26 cellular contexts compared by ENCODE assay signal in the genomic region with DNA sequence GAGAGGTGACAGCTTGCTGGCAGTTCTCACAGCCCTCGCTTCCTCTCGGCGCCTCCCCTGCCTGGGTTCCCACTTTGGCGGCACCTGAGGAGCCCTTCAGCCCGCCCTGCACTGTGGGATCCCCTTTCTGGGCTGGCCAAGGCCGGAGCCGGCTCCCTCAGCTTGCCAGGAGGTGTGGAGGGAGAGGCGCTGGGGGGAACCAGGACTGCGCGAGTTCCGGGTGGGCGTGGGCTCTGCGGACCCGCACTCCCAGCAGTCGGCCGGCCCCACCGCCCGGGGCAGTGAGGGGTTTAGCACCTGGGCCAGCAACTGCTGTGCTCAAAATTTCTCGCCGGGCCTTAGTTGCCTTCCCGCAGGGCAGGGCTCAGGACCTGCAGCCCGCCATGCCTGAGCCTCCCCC. TPM values are rescaled to one million over a fixed set of nuclear protein-coding genes. Genes with fewer than 3 reads are reported as not detected.
DNase-seq lines count a peak whose midpoint lies in the region; ATAC-seq, FAIRE-seq and TF ChIP-seq lines count a peak whose summit lies in the region.
"Had no signal": no experiment of that assay in that cellular context is flagged by ENCODE, and none has a peak within 500 bp of the region (broad histone marks: within the 10 kb centered on the region; RNA-seq: fewer than 3 reads in every experiment).

No MANE protein-coding gene starts in this region.

- 2% methylated on average over 11 of the region's 22 CpGs for WGBS in K562 (ENCODE audit: insufficient coverage, low coverage, missing lambda C conversion rate)

- no peaks in the 10 kb centered on the region for H3K9me1 ChIP-seq in K562 (ENCODE audit: control insufficient read depth, insufficient read depth, low read length)

- no peak overlapping the region for H3K4me3 Mint-ChIP-seq in stimulated activated memory B cell treated with anti-CD40 and anti-IgM and Interleukin-4, amounts not matched to agents 10 μg/mL and 1 μg/mL and 100 μg/mL, for 72 hours
- H3K4me3 Mint-ChIP-seq: CD4-positive, CD25-positive, alpha-beta regulatory T cell; CD8-positive, alpha-beta memory T cell had no signal

- peaks cover 0 to 5% of the 10 kb centered on the region in 2 experiments; a peak in 1 of 5 replicates for H3K4me1 ChIP-seq in K562 (replicated peaks in 1 of 2; ENCODE audit: control insufficient read depth in 2 of 2, insufficient read depth in 2 of 2, low read length in 2 of 2)
- H3K4me1 ChIP-seq: BE2C had no signal

- H3K27ac ChIP-seq in K562 (ENCODE audit: extremely low read depth, low read depth, low read length), result no peak overlapping the region
- H3K27ac ChIP-seq: 22Rv1, BLaER1 had no signal

- intact Hi-C loops in K562 (cut with micrococcal nuclease), result no loop called here

- TF ChIP-seq CTCF in K562 (IDR thresholded peaks at IDR 0.05 in 2 of 3, conservative IDR thresholded peaks at IDR 0.05 in 1 of 3; ENCODE audit: insufficient read depth in 2 of 3, low read depth in 1 of 3, low read length in 3 of 3), result no peak

- TF ChIP-seq POLR2A in K562 (conservative IDR thresholded peaks at IDR 0.05), result no peak

- H4K20me1 ChIP-seq in K562 (replicated peaks; ENCODE audit: control insufficient read depth, insufficient read depth, low read length), result no peaks in the 10 kb centered on the region
- H4K20me1 ChIP-seq: BLaER1 had no signal

- H3K4me2 ChIP-seq in K562 (ENCODE audit: insufficient read depth, low read length), result no peak overlapping the region
- H3K4me2 ChIP-seq: BLaER1 had no signal

- H3K79me2 ChIP-seq in K562 (ENCODE audit: control insufficient read depth, insufficient read depth, low read length), result no peaks in the 10 kb centered on the region

- TF ChIP-seq RAD21 in K562 (CRISPR knock-in tag; conservative IDR thresholded peaks at IDR 0.05 in 1 of 2, IDR thresholded peaks at IDR 0.05 in 1 of 2), result no peak

- H3K36me3 Mint-ChIP-seq in stimulated activated memory B cell treated with anti-CD40 and anti-IgM and Interleukin-4, amounts not matched to agents 10 μg/mL and 1 μg/mL and 100 μg/mL, for 72 hours, result no peaks in the 10 kb centered on the region
- H3K36me3 Mint-ChIP-seq: CD4-positive, alpha-beta memory T cell; CD4-positive, CD25-positive, alpha-beta regulatory T cell; CD8-positive, alpha-beta memory T cell had no signal

- peaks cover 0 to 5% of the 10 kb centered on the region in 2 experiments; a peak in 2 of 5 replicates for H3K27me3 ChIP-seq in K562 (ENCODE audit: control insufficient read depth in 2 of 2, insufficient read depth in 2 of 2, low read length in 2 of 2)
- H3K27me3 ChIP-seq: BE2C, BLaER1 had no signal

- H3K4me1 Mint-ChIP-seq in stimulated activated memory B cell treated with anti-CD40 and anti-IgM and Interleukin-4, amounts not matched to agents 10 μg/mL and 1 μg/mL and 100 μg/mL, for 72 hours, result no peaks in the 10 kb centered on the region

- CTCF ChIA-PET in K562 (lab: Yijun Ruan, JAX; ENCODE audit: low intra/inter-chr PET ratio), result no interaction called here

- H3K4me3 ChIP-seq in K562, result no peak overlapping the region
- H3K4me3 ChIP-seq: BLaER1, GM12878 had no signal

- FAIRE-seq in K562 (lab: Jason Lieb, UNC), result no peak
- FAIRE-seq: A204.1, GM12878, GM12892 had no signal

- DNase-seq in activated gamma-delta T cell (lab: John Stamatoyannopoulos, UW) (peak; percentile 12), activated gamma-delta T cell treated with Interleukin-2 at 50 U/mL for 16 hours (no peak), K562 (ENCODE audit: extremely low read depth in 1 of 4, low spot score in 3 of 4) (no peak)
- no peak for DNase-seq in stimulated activated CD4-positive, alpha-beta T cell treated with anti-CD3 and anti-CD28 coated beads, Interleukin-4, amount 100 ng/mL, for 4 hours
- DNase-seq: ACHN; BE2C; C1 segment of cervical spinal cord; CD4-positive, alpha-beta memory T cell; CD4-positive, CD25-positive, alpha-beta regulatory T cell; COR-L47; DMS 273 treated with DMSO at 0.1 percent for 48 hours; DMS153; DMS53; DMS79; DND-41; EL; GDM1 had no signal

- POLR2A ChIA-PET in K562 (lab: Yijun Ruan, JAX), result no interaction called here

- ATAC-seq in K562 (peak; percentile 27; the same call in 2 of the 3 replicates), GM18498 (IDR thresholded peaks at IDR 0.05; ENCODE audit: unreplicated experiment) (no peak)
- peak; percentile 34 for ATAC-seq in stimulated activated memory B cell treated with anti-CD40 and anti-IgM and Interleukin-4, amounts not matched to agents 10 μg/mL and 1 μg/mL and 100 μg/mL, for 72 hours
- ATAC-seq: GM12878 had no signal

- BruUV-seq in K562 (replicated peaks; lab: Mats Ljungman, UMichigan), result no TSS peak

- no peaks in the 10 kb centered on the region for H3K9me3 ChIP-seq in K562 (replicated peaks; ENCODE audit: control insufficient read depth, insufficient read depth, low read depth, low read length)
- H3K9me3 ChIP-seq: BE2C had no signal

- no peak overlapping the region for H3K27ac Mint-ChIP-seq in stimulated activated memory B cell treated with anti-CD40 and anti-IgM and Interleukin-4, amounts not matched to agents 10 μg/mL and 1 μg/mL and 100 μg/mL, for 72 hours
- H3K27ac Mint-ChIP-seq: CD14-positive monocyte; CD4-positive, alpha-beta memory T cell; CD4-positive, CD25-positive, alpha-beta regulatory T cell; CD8-positive, alpha-beta memory T cell had no signal

- H2AFZ ChIP-seq in K562 (ENCODE audit: low read depth, low read length), result no peak overlapping the region

- H3K27me3 Mint-ChIP-seq in stimulated activated memory B cell treated with anti-CD40 and anti-IgM and Interleukin-4, amounts not matched to agents 10 μg/mL and 1 μg/mL and 100 μg/mL, for 72 hours, result peaks cover 11% of the 10 kb centered on the region
- H3K27me3 Mint-ChIP-seq: CD4-positive, alpha-beta memory T cell; CD8-positive, alpha-beta memory T cell had no signal

- no peak overlapping the region for H3K9ac ChIP-seq in K562 (ENCODE audit: insufficient read depth in 1 of 2, low read depth in 2 of 2, low read length in 2 of 2)
- H3K9ac ChIP-seq: BLaER1 had no signal

- H3K36me3 ChIP-seq in K562 (ENCODE audit: control insufficient read depth, insufficient read depth, low read length), result no peaks in the 10 kb centered on the region
- H3K36me3 ChIP-seq: BE2C, BLaER1 had no signal

- H3K9me3 Mint-ChIP-seq in stimulated activated memory B cell treated with anti-CD40 and anti-IgM and Interleukin-4, amounts not matched to agents 10 μg/mL and 1 μg/mL and 100 μg/mL, for 72 hours, result peaks cover under 1% of the 10 kb centered on the region

- TF ChIP-seq EP300 in K562 (IDR thresholded peaks at IDR 0.05; ENCODE audit: low read length), result no peak

- in situ Hi-C loops in K562 (cut with MboI), result no loop called here

TF ChIP-seq in K562, 482 proteins besides CTCF, POLR2A, EP300 and RAD21 (continues in another document):
- TF ChIP-seq MBD1 (CRISPR knock-in tag; IDR thresholded peaks at IDR 0.05), result no peak
- no peak for TF ChIP-seq DNMT1 (IDR thresholded peaks at IDR 0.05)
- no peak for TF ChIP-seq RUNX1 (IDR thresholded peaks at IDR 0.05; ENCODE audit: low read depth)

RNA-seq across cellular contexts. Expression of gene PTPN13, which starts 47.0 kb away (rescaled TPM):
- total RNA-seq in K562 (2011; cell fraction: chromatin; rRNA removed; ENCODE audit: low replicate concordance), result not detected in 2 replicates
- not detected in 2 replicates for total RNA-seq in K562 (2011; cell fraction: nucleolus; rRNA removed)
- not detected in 2 replicates for total RNA-seq in K562 (2011; cell fraction: nucleoplasm; rRNA removed)
- total RNA-seq in K562 (2014; rRNA removed), result not detected in 2 replicates
- not detected in 2 replicates for total RNA-seq in K562 (2014; rRNA removed; fragmentation: Illumina TruSeq; extraction: Trizol)
- not detected in 2 replicates for total RNA-seq in K562 (2015; rRNA removed; fragmentation: Illumina TruSeq; extraction: Trizol)
- total RNA-seq in K562 (2021), result 0.16 and 0.33 TPM in 2 replicates
- polyA plus RNA-seq in K562 (2011; rRNA removed), result not detected in 2 replicates
- 0.01 TPM in 1 of 2 replicates, not detected in the other for polyA plus RNA-seq in K562 (2011; cell fraction: cytosol; rRNA removed)
- not detected in 2 replicates for polyA plus RNA-seq in K562 (2011; cell fraction: nucleus; rRNA removed)
- not detected in 2 replicates for polyA plus RNA-seq in K562 (2012)
- polyA plus RNA-seq in K562 (2014; fragmentation: Illumina TruSeq; extraction: Trizol), result not detected in 2 replicates
- not detected for polyA plus RNA-seq in K562 (2014; fragmentation: Nextera tagmentation; extraction: Ambion mirVana)
- polyA plus RNA-seq in K562 (2014; rRNA removed), result not detected in 2 replicates
- polyA minus RNA-seq in K562 (2011; rRNA and poly(A)+ RNA removed), result not detected in 2 replicates
- not detected in 2 replicates for polyA minus RNA-seq in K562 (2011; cell fraction: cytosol; rRNA and poly(A)+ RNA removed)
- polyA minus RNA-seq in K562 (2011; cell fraction: nucleus; rRNA and poly(A)+ RNA removed), result not detected in 2 replicates
